ENCODE assay signal across 17 cellular contexts in the genomic region with DNA sequence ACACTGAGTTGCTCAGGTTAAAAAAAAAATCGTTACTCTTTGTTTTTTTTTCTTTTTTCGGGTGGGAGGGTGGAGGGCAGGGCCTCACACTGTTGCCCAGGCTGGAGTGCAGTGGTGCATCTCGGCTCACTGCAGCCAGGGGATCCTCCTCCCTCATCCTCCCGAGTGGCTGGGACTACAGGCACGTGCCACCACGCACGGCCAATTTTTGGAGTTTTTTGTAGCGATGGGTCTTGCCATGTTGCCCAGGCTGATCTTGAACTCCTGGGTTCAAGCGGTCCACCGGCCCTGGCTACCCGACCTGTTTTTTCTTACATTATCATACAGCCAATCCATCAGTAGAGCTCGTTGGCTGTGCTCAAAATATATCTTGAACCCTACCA. TPM values are rescaled to one million over a fixed set of nuclear protein-coding genes. Genes with fewer than 3 reads are reported as not detected.
DNase-seq lines count a peak whose midpoint lies in the region; ATAC-seq, FAIRE-seq and TF ChIP-seq lines count a peak whose summit lies in the region.
"Had no signal": no experiment of that assay in that cellular context is flagged by ENCODE, and none has a peak within 500 bp of the region (broad histone marks: within the 10 kb centered on the region; RNA-seq: fewer than 3 reads in every experiment).

No MANE protein-coding gene starts in this region.

- H3K27me3 ChIP-seq in cardiac muscle cell (peaks cover 4% of the 10 kb centered on the region), heart left ventricle (no peaks in the 10 kb centered on the region), endodermal cell (ENCODE audit: control insufficient read depth, insufficient read depth, low read length, poor library complexity, severe bottlenecking) (no peaks in the 10 kb centered on the region), testis (no peaks in the 10 kb centered on the region)
- H3K27me3 ChIP-seq: suprapubic skin had no signal

- H3K9me3 Mint-ChIP-seq in T-cell (no peaks in the 10 kb centered on the region), endodermal cell (no peaks in the 10 kb centered on the region)

- H3K4me3 Mint-ChIP-seq in T-cell (peak overlapping the region; percentile 92 to 97 (median 96)), endodermal cell (peak overlapping the region; percentile 78)

- CTCF ChIA-PET in T-cell (lab: Charles Lee): interaction anchor here in 1 of 2 donors (0.6 kb wide), 1 partner anchor 1425 kb away, joined by 3 read pairs; no protein-coding TSS in a partner anchor

- intact Hi-C loops in heart left ventricle (cut with DNase I): no loop called here
- intact Hi-C loops in testis (cut with DNase I; ENCODE audit: low total_unique reads): no loop called here
- intact Hi-C loops in kidney (cut with DNase I): no loop called here

- H3K27ac ChIP-seq in cardiac muscle cell (peak overlapping the region; percentile 99), heart left ventricle (no peak overlapping the region), endodermal cell (ENCODE audit: low read depth, low read length) (no peak overlapping the region), testis (peak overlapping the region; percentile 3 to 92), kidney (ENCODE audit: low read depth in 2 of 2, low read length in 2 of 2) (no peak overlapping the region)

- 93 to 96% (median 94%) methylated on average over 12 of the region's 12 CpGs for WGBS in heart left ventricle, 4 donors
- 88 to 95% methylated on average over 10 to 12 of the region's 12 CpGs for WGBS in endodermal cell (ENCODE audit: insufficient coverage in 1 of 2, insufficient read length in 1 of 2), 2 experiments
- WGBS in testis, 2 donors: 57 to 64% methylated on average over 12 of the region's 12 CpGs

- TF ChIP-seq CTCF in cardiac muscle cell (IDR thresholded peaks at IDR 0.05; ENCODE audit: low read depth, low read length) (no peak), heart left ventricle (IDR thresholded peaks at IDR 0.05) (no peak), endodermal cell (conservative IDR thresholded peaks at IDR 0.05) (no peak), testis (IDR thresholded peaks at IDR 0.05) (no peak), kidney (IDR thresholded peaks at IDR 0.05; ENCODE audit: borderline replicate concordance, extremely low read depth, insufficient read depth) (no peak)

- H3K36me3 ChIP-seq in cardiac muscle cell (no peaks in the 10 kb centered on the region), heart left ventricle (no peaks in the 10 kb centered on the region), endodermal cell (ENCODE audit: control insufficient read depth, insufficient read depth, low read length) (no peaks in the 10 kb centered on the region), testis (ENCODE audit: low read depth, missing control alignments) (no peaks in the 10 kb centered on the region), kidney (ENCODE audit: control insufficient read depth in 1 of 2, insufficient read depth in 2 of 2, low read length in 2 of 2) (no peaks in the 10 kb centered on the region)
- H3K36me3 ChIP-seq: left ventricle myocardium inferior, suprapubic skin had no signal

- H3K4me1 ChIP-seq in cardiac muscle cell (ENCODE audit: low read depth) (no peaks in the 10 kb centered on the region), heart left ventricle (peaks cover 0 to 29% (median 19%) of the 10 kb centered on the region in 12 donors), endodermal cell (ENCODE audit: control insufficient read depth, insufficient read depth, low read length) (no peaks in the 10 kb centered on the region), testis (peaks cover 8% of the 10 kb centered on the region), kidney (ENCODE audit: control insufficient read depth in 1 of 2, insufficient read depth in 1 of 2, low read depth in 1 of 2, low read length in 2 of 2) (peaks cover 8% of the 10 kb centered on the region in 2 donors)

- H3K36me3 Mint-ChIP-seq in T-cell (no peaks in the 10 kb centered on the region), endodermal cell (ENCODE audit: low read depth) (no peaks in the 10 kb centered on the region)

- TF ChIP-seq POLR2A in heart left ventricle (IDR thresholded peaks at IDR 0.05): no peak
- no peak for TF ChIP-seq POLR2A in testis (IDR thresholded peaks at IDR 0.05)

- ATAC-seq in heart left ventricle: no peak
- ATAC-seq in T-cell (replicated peaks in 1 of 4): no peak
- ATAC-seq: right cardiac atrium had no signal

- POLR2A ChIA-PET in T-cell (lab: Charles Lee): interaction anchor here (0.5 to 0.6 kb wide), 2 partner anchors 290 to 1382 kb away, joined by 3 read pairs; no protein-coding TSS in a partner anchor

- H3K9me3 ChIP-seq in cardiac muscle cell (ENCODE audit: low read depth) (no peaks in the 10 kb centered on the region), heart left ventricle (no peaks in the 10 kb centered on the region), endodermal cell (ENCODE audit: control insufficient read depth, low read length) (no peaks in the 10 kb centered on the region), testis (no peaks in the 10 kb centered on the region), kidney (ENCODE audit: control insufficient read depth in 1 of 2, low read length in 2 of 2) (no peaks in the 10 kb centered on the region)
- H3K9me3 ChIP-seq: left ventricle myocardium inferior, suprapubic skin had no signal

- no peak for FAIRE-seq in kidney (lab: Jason Lieb, UNC)
- FAIRE-seq: endometrium had no signal

- H3K27me3 Mint-ChIP-seq in T-cell (peaks cover 0 to 12% of the 10 kb centered on the region in 2 donors), endodermal cell (ENCODE audit: insufficient read depth) (peaks cover 8% of the 10 kb centered on the region)

- DNase-seq in cardiac muscle cell (ENCODE audit: low read depth in 1 of 2, low spot score in 1 of 2) (no peak), heart left ventricle (no peak), T-cell (no peak), endodermal cell (no peak), testis (no peak), NCI-H2196 treated with DMSO at 0.1 percent for 48 hours (lab: John Stamatoyannopoulos, UW; ENCODE audit: unreplicated experiment) (no peak), occipital lobe (lab: John Stamatoyannopoulos, UW) (no peak), kidney (no peak)
- DNase-seq: activated CD8-positive, alpha-beta memory T cell treated with anti-CD3 and anti-CD28 coated beads for 24 hours; NCI-H1105 treated with DMSO at 0.1 percent for 48 hours; NK-92 treated with Interleukin-12 subunit alpha and Interleukin-12 subunit beta, amount 100 ng/mL, for 24 hours; SHP77; T1000 had no signal

- H3K4me3 ChIP-seq in cardiac muscle cell (no peak overlapping the region), heart left ventricle (no peak overlapping the region), endodermal cell (ENCODE audit: low read length) (no peak overlapping the region), testis (no peak overlapping the region), kidney (ENCODE audit: low read length in 2 of 2) (no peak overlapping the region)

- H3K27ac Mint-ChIP-seq in T-cell (peak overlapping the region; percentile 39 to 67), endodermal cell (no peak overlapping the region)

- H3K4me1 Mint-ChIP-seq in T-cell (peaks cover 22 to 30% (median 28%) of the 10 kb centered on the region in 3 donors), endodermal cell (peaks cover 8% of the 10 kb centered on the region)

- H3K9ac ChIP-seq in endodermal cell (ENCODE audit: extremely low read depth, low read length, poor library complexity, severe bottlenecking): no peak overlapping the region
- no peak overlapping the region for H3K9ac ChIP-seq in kidney (ENCODE audit: low read length in 2 of 2)

RNA-seq across cellular contexts. Expression of a gene that starts 2.2 kb away (rescaled TPM):
- total RNA-seq in cardiac muscle cell (19.9 and 20.5 TPM in 2 replicates), heart left ventricle (10 to 100 TPM in 7 of 9 donors, 1 to 10 TPM in 2; 9.4 to 17.9 (median 12.7) TPM), T-cell (10 to 100 TPM; 25.9 to 36.5 (median 33.0) TPM), endodermal cell (10 to 100 TPM; 42.5 to 55.8 TPM), testis (10 to 100 TPM; 49.1 to 58.1 TPM), occipital lobe (69.9 TPM), kidney (27.1 TPM)
- polyA plus RNA-seq in cardiac muscle cell (18.1 and 23.8 TPM in 2 replicates), heart left ventricle (10 to 100 TPM in 1 of 2 donors, 1 to 10 TPM in 1; 4.8 to 15.0 TPM), testis (ENCODE audit: insufficient read depth, low read depth, low replicate concordance) (43.5 TPM), kidney (ENCODE audit: insufficient read depth, low read depth, low replicate concordance) (10.0 TPM)
- polyA plus RNA-seq in endodermal cell (2013, experiment 1 of 2): 56.7 TPM
- 61.8 TPM for polyA plus RNA-seq in endodermal cell (2013, experiment 2 of 2)

Comparison
In these comparisons a context has a peak if more than half of its experiments do, and no peak if none do; other contexts are left out.
1. H3K27ac ChIP-seq: peak in cardiac muscle cell (single experiment) and testis (2 of 2); none in heart left ventricle (0 of 12), endodermal cell (single experiment) and kidney (0 of 2).